1 cellular context compared by ENCODE assay signal in genomic region chr12:40171501-40171900, GRCh38.
TF ChIP-seq lines count a peak whose summit lies in the region.

No MANE protein-coding gene starts in this region.

TF ChIP-seq in HepG2, 621 proteins besides CTCF, POLR2A, EP300 and RAD21 (continued from another document):
- no peak for TF ChIP-seq ZEB1 (IDR thresholded peaks at IDR 0.05; ENCODE audit: insufficient replicate concordance, low read depth)
- no peak for TF ChIP-seq ZNF205 (CRISPR knock-in tag; IDR thresholded peaks at IDR 0.05)
- TF ChIP-seq ARID3A (IDR thresholded peaks at IDR 0.05; ENCODE audit: low read depth, low read length), result no peak
- no peak for TF ChIP-seq HNF4G (IDR thresholded peaks at IDR 0.05; ENCODE audit: borderline replicate concordance, low read depth, low read length)
- TF ChIP-seq HNF4G (CRISPR knock-in tag; IDR thresholded peaks at IDR 0.05; ENCODE audit: borderline replicate concordance, low read depth), result no peak
- no peak for TF ChIP-seq NR2F1 (CRISPR knock-in tag; IDR thresholded peaks at IDR 0.05)
- no peak for TF ChIP-seq ZBTB42 (CRISPR knock-in tag; IDR thresholded peaks at IDR 0.05)
